11 cellular contexts compared by ENCODE assay signal in the genomic region with DNA sequence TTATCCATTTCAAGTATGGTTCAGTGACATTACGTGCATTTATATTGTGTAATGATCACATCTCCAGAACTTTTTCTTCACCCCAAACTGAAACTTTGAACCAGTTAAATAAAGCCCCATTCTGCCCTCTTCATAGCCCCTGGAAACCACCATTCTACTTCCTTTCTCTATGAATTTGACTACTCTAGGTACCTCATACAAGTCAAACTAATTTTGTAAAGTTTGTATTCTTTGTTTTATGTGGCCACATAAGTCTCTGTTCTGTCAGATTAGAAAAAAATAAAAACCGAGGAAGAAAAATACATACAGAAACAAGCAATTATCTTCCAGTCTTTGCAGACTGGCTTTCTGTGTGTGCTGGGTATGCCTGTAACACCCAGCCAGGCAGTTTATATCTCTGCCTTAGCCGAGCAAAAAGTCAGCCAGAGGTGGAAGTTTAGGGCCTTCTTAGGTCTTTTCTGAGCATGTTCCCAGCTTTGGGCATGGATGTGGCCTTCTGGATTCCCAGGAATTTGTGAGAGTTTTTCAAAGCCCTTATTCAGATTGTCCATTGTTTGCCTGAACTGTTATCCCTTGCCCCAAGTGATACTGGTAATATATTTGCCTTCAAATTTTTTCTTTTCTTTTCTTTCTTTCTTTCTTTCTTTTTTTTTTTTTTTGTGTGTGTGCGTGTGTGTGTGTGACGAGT. TPM values are rescaled to one million over a fixed set of nuclear protein-coding genes. Genes with fewer than 3 reads are reported as not detected.
DNase-seq lines count a peak whose midpoint lies in the region; ATAC-seq and TF ChIP-seq lines count a peak whose summit lies in the region.
"Had no signal": no experiment of that assay in that cellular context is flagged by ENCODE, and none has a peak within 500 bp of the region (broad histone marks: within the 10 kb centered on the region; RNA-seq: fewer than 3 reads in every experiment).

No MANE protein-coding gene starts in this region.

- H3K4me1 Mint-ChIP-seq in activated CD8-positive, alpha-beta memory T cell treated with anti-CD3 and anti-CD28 coated beads, Interleukin-2, amount 10 ng/mL, durations not matched to agents 7 days and 5 days = peaks cover 18% of the 10 kb centered on the region
- H3K4me1 Mint-ChIP-seq in stimulated activated naive B cell treated with anti-CD40 and anti-IgM and Interleukin-4, amounts not matched to agents 10 μg/mL and 1 μg/mL and 100 μg/mL, for 72 hours = peaks cover 22 to 43% of the 10 kb centered on the region in 2 donors
- peaks cover 7% of the 10 kb centered on the region for H3K4me1 Mint-ChIP-seq in Caco-2 (ENCODE audit: low read depth, unreplicated experiment)

- H3K9me3 ChIP-seq in OCI-LY3 (ENCODE audit: insufficient read depth, low read length) = peaks cover 9% of the 10 kb centered on the region; the same call in 1 of the 2 replicates
- H3K9me3 ChIP-seq in Caco-2 = peaks cover 8% of the 10 kb centered on the region; the same call in 1 of the 2 replicates
- H3K9me3 ChIP-seq: gastrocnemius medialis had no signal

- H3K27me3 ChIP-seq in OCI-LY3 (ENCODE audit: low read depth, low read length) (no peaks in the 10 kb centered on the region), Caco-2 (replicated peaks; ENCODE audit: control insufficient read depth, insufficient read depth, low read length) (no peaks in the 10 kb centered on the region)
- H3K27me3 ChIP-seq: gastrocnemius medialis had no signal

- H3K27ac ChIP-seq in OCI-LY3 (ENCODE audit: low read length) = peak overlapping the region; percentile 48
- H3K27ac ChIP-seq: gastrocnemius medialis had no signal

- H3K27ac Mint-ChIP-seq in activated CD8-positive, alpha-beta memory T cell treated with anti-CD3 and anti-CD28 coated beads, Interleukin-2, amount 10 ng/mL, durations not matched to agents 7 days and 5 days = no peak overlapping the region
- no peak overlapping the region for H3K27ac Mint-ChIP-seq in stimulated activated naive B cell treated with anti-CD40 and anti-IgM and Interleukin-4, amounts not matched to agents 10 μg/mL and 1 μg/mL and 100 μg/mL, for 72 hours
- no peak overlapping the region for H3K27ac Mint-ChIP-seq in Caco-2 (ENCODE audit: unreplicated experiment)

- no peaks in the 10 kb centered on the region for H3K27me3 Mint-ChIP-seq in activated CD8-positive, alpha-beta memory T cell treated with anti-CD3 and anti-CD28 coated beads, Interleukin-2, amount 10 ng/mL, durations not matched to agents 7 days and 5 days
- H3K27me3 Mint-ChIP-seq in stimulated activated naive B cell treated with anti-CD40 and anti-IgM and Interleukin-4, amounts not matched to agents 10 μg/mL and 1 μg/mL and 100 μg/mL, for 72 hours = no peaks in the 10 kb centered on the region
- no peaks in the 10 kb centered on the region for H3K27me3 Mint-ChIP-seq in Caco-2 (ENCODE audit: insufficient read depth, unreplicated experiment)

- no TSS peak for BruUV-seq in Caco-2 (replicated peaks; lab: Mats Ljungman, UMichigan)

- H4K20me1 ChIP-seq in OCI-LY3 (ENCODE audit: insufficient read depth, low read length) = no peaks in the 10 kb centered on the region

- H3K36me3 ChIP-seq in OCI-LY3 (replicated peaks; ENCODE audit: low read depth, low read length) (peaks cover 7% of the 10 kb centered on the region), Caco-2 (ENCODE audit: control insufficient read depth, insufficient read depth, low read length) (no peaks in the 10 kb centered on the region)
- H3K36me3 ChIP-seq: gastrocnemius medialis had no signal

- 0 out of 2 replicates have a peak overlapping the region, but pooled peaks have one; percentile 2 for H3K9ac ChIP-seq in OCI-LY3 (ENCODE audit: low read length)

- H3K4me3 Mint-ChIP-seq in activated CD8-positive, alpha-beta memory T cell treated with anti-CD3 and anti-CD28 coated beads, Interleukin-2, amount 10 ng/mL, durations not matched to agents 7 days and 5 days = no peak overlapping the region
- H3K4me3 Mint-ChIP-seq in stimulated activated naive B cell treated with anti-CD40 and anti-IgM and Interleukin-4, amounts not matched to agents 10 μg/mL and 1 μg/mL and 100 μg/mL, for 72 hours = no peak overlapping the region
- H3K4me3 Mint-ChIP-seq in Caco-2 (ENCODE audit: unreplicated experiment) = no peak overlapping the region

- peak overlapping the region; percentile 28 for H3K4me2 ChIP-seq in OCI-LY3 (ENCODE audit: low read length)

- H3K36me3 Mint-ChIP-seq in activated CD8-positive, alpha-beta memory T cell treated with anti-CD3 and anti-CD28 coated beads, Interleukin-2, amount 10 ng/mL, durations not matched to agents 7 days and 5 days = peaks cover 9% of the 10 kb centered on the region
- H3K36me3 Mint-ChIP-seq in stimulated activated naive B cell treated with anti-CD40 and anti-IgM and Interleukin-4, amounts not matched to agents 10 μg/mL and 1 μg/mL and 100 μg/mL, for 72 hours = peaks cover 0 to 2% of the 10 kb centered on the region in 2 donors
- no peaks in the 10 kb centered on the region for H3K36me3 Mint-ChIP-seq in Caco-2 (ENCODE audit: insufficient read depth, unreplicated experiment)

- H3K79me2 ChIP-seq in OCI-LY3 (ENCODE audit: low read length) = no peaks in the 10 kb centered on the region

- ATAC-seq in activated CD8-positive, alpha-beta memory T cell treated with anti-CD3 and anti-CD28 coated beads, Interleukin-2, amount 10 ng/mL, durations not matched to agents 7 days and 5 days = peak; percentile 61
- ATAC-seq in HG02870 (IDR thresholded peaks at IDR 0.05; ENCODE audit: unreplicated experiment) = peak; percentile 47
- peak; percentile 32 to 39 for ATAC-seq in stimulated activated naive B cell treated with anti-CD40 and anti-IgM and Interleukin-4, amounts not matched to agents 10 μg/mL and 1 μg/mL and 100 μg/mL, for 72 hours (replicated peaks)
- ATAC-seq: gastrocnemius medialis had no signal

- POLR2A ChIA-PET in Caco-2 (lab: Charles Lee) = no interaction called here

- peaks cover 5% of the 10 kb centered on the region for H3K9me3 Mint-ChIP-seq in activated CD8-positive, alpha-beta memory T cell treated with anti-CD3 and anti-CD28 coated beads, Interleukin-2, amount 10 ng/mL, durations not matched to agents 7 days and 5 days (ENCODE audit: low read depth)
- H3K9me3 Mint-ChIP-seq in stimulated activated naive B cell treated with anti-CD40 and anti-IgM and Interleukin-4, amounts not matched to agents 10 μg/mL and 1 μg/mL and 100 μg/mL, for 72 hours = peaks cover 0 to 4% of the 10 kb centered on the region in 2 donors
- H3K9me3 Mint-ChIP-seq in Caco-2 (ENCODE audit: unreplicated experiment) = no peaks in the 10 kb centered on the region

- no peak overlapping the region; the same call in 1 of the 2 replicates for H3K4me3 ChIP-seq in OCI-LY3 (ENCODE audit: low read length)
- H3K4me3 ChIP-seq in Caco-2 (ENCODE audit: low read depth, low read length) = no peak overlapping the region
- H3K4me3 ChIP-seq: gastrocnemius medialis had no signal

- peak overlapping the region; percentile 55; the same call in 1 of the 2 replicates for H2AFZ ChIP-seq in OCI-LY3 (ENCODE audit: low read depth, low read length)

- CTCF ChIA-PET in activated CD8-positive, alpha-beta memory T cell treated with anti-CD3 and anti-CD28 coated beads, Interleukin-2, amount 10 ng/mL, durations not matched to agents 7 days and 5 days (lab: Charles Lee) = no interaction called here
- CTCF ChIA-PET in Caco-2 (lab: Charles Lee) = no interaction called here

- no peak for DNase-seq in activated CD8-positive, alpha-beta memory T cell treated with anti-CD3 and anti-CD28 coated beads, Interleukin-2, amount 10 ng/mL, durations not matched to agents 7 days and 5 days
- no peak for DNase-seq in activated CD8-positive, alpha-beta memory T cell treated with anti-CD3 and anti-CD28 coated beads, Interleukin-2, amount 50 U/mL, for 48 hours
- DNase-seq in stimulated activated naive B cell treated with anti-CD40 and anti-IgM and Interleukin-4, amounts not matched to agents 10 μg/mL and 1 μg/mL and 100 μg/mL, for 72 hours = no peak
- DNase-seq in cerebellum (ENCODE audit: low spot score) = no peak
- no peak for DNase-seq in SK-N-DZ (ENCODE audit: low spot score)
- no peak for DNase-seq in Caco-2
- DNase-seq: cerebellar nuclear complex, gastrocnemius medialis, mammary epithelial cell had no signal

- peaks cover 32% of the 10 kb centered on the region for H3K4me1 ChIP-seq in OCI-LY3 (ENCODE audit: low read length)
- H3K4me1 ChIP-seq in Caco-2 = peaks cover 8% of the 10 kb centered on the region; the same call in 1 of the 2 replicates
- H3K4me1 ChIP-seq: gastrocnemius medialis had no signal

- no peak for TF ChIP-seq CTCF in OCI-LY3 (IDR thresholded peaks at IDR 0.05; ENCODE audit: low read depth, low read length)
- TF ChIP-seq CTCF in Caco-2 (IDR thresholded peaks at IDR 0.05; ENCODE audit: insufficient read depth in 1 of 2, low read depth in 1 of 2, low read length in 1 of 2, severe bottlenecking in 1 of 2, unreplicated experiment in 1 of 2) = no peak

- intact Hi-C loops in Caco-2 (cut with micrococcal nuclease; ENCODE audit: unreplicated experiment) = no loop called here

RNA-seq across cellular contexts. Expression of a gene that starts 6.0 kb away (rescaled TPM):
- total RNA-seq in activated CD8-positive, alpha-beta memory T cell treated with anti-CD3 and anti-CD28 coated beads, Interleukin-2, amount 10 ng/mL, durations not matched to agents 7 days and 5 days = 1 to 10 TPM in 1 of 2 experiments, under 1 TPM in 1; 0.40 to 1.1 TPM
- 11.6 TPM for total RNA-seq in cerebellum
- polyA plus RNA-seq in SK-N-DZ (2014; cell fraction: cytosol; rRNA removed) = not detected in 2 replicates
- polyA plus RNA-seq in SK-N-DZ (2014; cell fraction: nucleus; rRNA removed) = not detected in 2 replicates
- total RNA-seq in Caco-2 (2022) = 3.9 and 4.2 TPM in 2 replicates
